Comparison of ENCODE assay signal across 1 cellular context in the genomic region with DNA sequence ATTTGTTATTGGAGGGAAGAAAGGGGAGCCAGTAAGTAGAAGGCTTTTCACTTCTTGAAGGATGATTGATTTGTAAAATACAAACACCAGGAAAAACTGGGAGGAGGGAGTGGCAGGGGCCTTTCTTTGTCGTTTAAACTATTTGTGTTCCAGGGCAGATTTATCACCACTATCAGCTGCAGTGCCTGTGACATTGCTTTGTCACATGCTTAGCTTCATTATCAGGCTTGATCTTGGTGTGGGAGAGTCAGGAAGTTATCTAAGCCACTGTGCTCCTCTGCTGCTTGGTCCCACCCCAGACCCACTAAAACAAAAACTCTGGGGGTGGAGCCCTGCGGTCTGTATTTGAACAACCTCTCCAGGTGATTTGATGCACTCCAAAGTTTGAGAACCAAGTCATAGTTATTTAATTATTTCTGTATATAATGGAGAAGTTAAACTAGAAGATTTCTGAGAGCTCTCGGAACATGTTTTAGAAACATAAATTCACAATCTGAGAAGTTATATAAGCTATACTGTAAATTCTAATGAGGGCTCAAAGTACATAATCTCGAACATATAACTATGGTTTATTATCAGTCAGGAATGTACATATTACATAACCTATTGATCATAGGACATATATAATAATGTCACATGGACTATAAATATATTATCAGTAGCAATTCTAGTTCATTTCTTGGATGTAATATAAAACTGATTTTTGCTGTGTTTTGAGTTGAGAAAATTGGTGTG.
A peak's percentile ranks its signal among the peaks of the same experiment; 100 is the strongest.
TF ChIP-seq lines count a peak whose summit lies in the region.

No MANE protein-coding gene starts in this region.

TF ChIP-seq in HEK293, 187 proteins besides CTCF, POLR2A, EP300 and RAD21 (continued from another document and continues in another):
- TF ChIP-seq, protein P1, sequence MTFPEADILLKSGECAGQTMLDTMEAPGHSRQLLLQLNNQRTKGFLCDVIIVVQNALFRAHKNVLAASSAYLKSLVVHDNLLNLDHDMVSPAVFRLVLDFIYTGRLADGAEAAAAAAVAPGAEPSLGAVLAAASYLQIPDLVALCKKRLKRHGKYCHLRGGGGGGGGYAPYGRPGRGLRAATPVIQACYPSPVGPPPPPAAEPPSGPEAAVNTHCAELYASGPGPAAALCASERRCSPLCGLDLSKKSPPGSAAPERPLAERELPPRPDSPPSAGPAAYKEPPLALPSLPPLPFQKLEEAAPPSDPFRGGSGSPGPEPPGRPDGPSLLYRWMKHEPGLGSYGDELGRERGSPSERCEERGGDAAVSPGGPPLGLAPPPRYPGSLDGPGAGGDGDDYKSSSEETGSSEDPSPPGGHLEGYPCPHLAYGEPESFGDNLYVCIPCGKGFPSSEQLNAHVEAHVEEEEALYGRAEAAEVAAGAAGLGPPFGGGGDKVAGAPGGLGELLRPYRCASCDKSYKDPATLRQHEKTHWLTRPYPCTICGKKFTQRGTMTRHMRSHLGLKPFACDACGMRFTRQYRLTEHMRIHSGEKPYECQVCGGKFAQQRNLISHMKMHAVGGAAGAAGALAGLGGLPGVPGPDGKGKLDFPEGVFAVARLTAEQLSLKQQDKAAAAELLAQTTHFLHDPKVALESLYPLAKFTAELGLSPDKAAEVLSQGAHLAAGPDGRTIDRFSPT (tag by site-specific recombination; IDR thresholded peaks at IDR 0.05), result no peak
- TF ChIP-seq ZXDB (tag by site-specific recombination; IDR thresholded peaks at IDR 0.05) (0 out of 2 replicates have a peak, but pooled peaks have one; percentile 36), ZNF792 (tag by site-specific recombination; IDR thresholded peaks at IDR 0.05) (no peak), ZNF629 (tag by site-specific recombination; IDR thresholded peaks at IDR 0.05) (no peak), HOXD13 (CRISPR knock-in tag; IDR thresholded peaks at IDR 0.05; ENCODE audit: borderline replicate concordance) (no peak), ZNF211 (tag by site-specific recombination; IDR thresholded peaks at IDR 0.05; ENCODE audit: low read depth) (no peak), ZNF670 (tag by site-specific recombination; IDR thresholded peaks at IDR 0.05; ENCODE audit: low read depth) (no peak), ZNF571 (tag by site-specific recombination; IDR thresholded peaks at IDR 0.05) (no peak), TRIM28 (IDR thresholded peaks at IDR 0.05; ENCODE audit: borderline replicate concordance, low read length) (no peak; the same call in 1 of the 2 replicates), EGR2 (tag by site-specific recombination; IDR thresholded peaks at IDR 0.05; ENCODE audit: low read depth) (no peak), ZNF16 (tag by site-specific recombination; IDR thresholded peaks at IDR 0.05; ENCODE audit: low read depth) (no peak), ZBTB21 (tag by site-specific recombination; IDR thresholded peaks at IDR 0.05) (no peak), GLIS1 (tag by site-specific recombination; IDR thresholded peaks at IDR 0.05) (no peak), ZNF423 (tag by site-specific recombination; IDR thresholded peaks at IDR 0.05) (no peak), ZNF174 (tag by site-specific recombination; IDR thresholded peaks at IDR 0.05) (no peak), KLF7 (tag by site-specific recombination; IDR thresholded peaks at IDR 0.05; ENCODE audit: borderline replicate concordance) (no peak), ZNF707 (tag by site-specific recombination; IDR thresholded peaks at IDR 0.05) (no peak), GLI4 (tag by site-specific recombination; IDR thresholded peaks at IDR 0.05) (no peak), ZNF791 (tag by site-specific recombination; IDR thresholded peaks at IDR 0.05) (no peak), ZNF341 (tag by site-specific recombination; IDR thresholded peaks at IDR 0.05; ENCODE audit: low read depth) (no peak), ZFHX2 (tag by site-specific recombination; conservative IDR thresholded peaks at IDR 0.05) (peak; percentile 27; the same call in 1 of the 2 replicates), OSR2 (tag by site-specific recombination; IDR thresholded peaks at IDR 0.05) (peak; percentile 48), ZNF133 (tag by site-specific recombination; IDR thresholded peaks at IDR 0.05) (no peak), ZBTB8A (tag by site-specific recombination; IDR thresholded peaks at IDR 0.05) (no peak), ZNF747 (tag by site-specific recombination; IDR thresholded peaks at IDR 0.05) (no peak), ZNF624 (tag by site-specific recombination; IDR thresholded peaks at IDR 0.05) (no peak), ZNF302 (tag by site-specific recombination; IDR thresholded peaks at IDR 0.05; ENCODE audit: low read depth) (no peak), ZSCAN30 (tag by site-specific recombination; IDR thresholded peaks at IDR 0.05) (no peak), ZNF140 (tag by site-specific recombination; IDR thresholded peaks at IDR 0.05) (no peak), ZNF473 (tag by site-specific recombination; IDR thresholded peaks at IDR 0.05) (no peak), HOXC10 (CRISPR knock-in tag; IDR thresholded peaks at IDR 0.05) (no peak)
- TF ChIP-seq, protein P2, sequence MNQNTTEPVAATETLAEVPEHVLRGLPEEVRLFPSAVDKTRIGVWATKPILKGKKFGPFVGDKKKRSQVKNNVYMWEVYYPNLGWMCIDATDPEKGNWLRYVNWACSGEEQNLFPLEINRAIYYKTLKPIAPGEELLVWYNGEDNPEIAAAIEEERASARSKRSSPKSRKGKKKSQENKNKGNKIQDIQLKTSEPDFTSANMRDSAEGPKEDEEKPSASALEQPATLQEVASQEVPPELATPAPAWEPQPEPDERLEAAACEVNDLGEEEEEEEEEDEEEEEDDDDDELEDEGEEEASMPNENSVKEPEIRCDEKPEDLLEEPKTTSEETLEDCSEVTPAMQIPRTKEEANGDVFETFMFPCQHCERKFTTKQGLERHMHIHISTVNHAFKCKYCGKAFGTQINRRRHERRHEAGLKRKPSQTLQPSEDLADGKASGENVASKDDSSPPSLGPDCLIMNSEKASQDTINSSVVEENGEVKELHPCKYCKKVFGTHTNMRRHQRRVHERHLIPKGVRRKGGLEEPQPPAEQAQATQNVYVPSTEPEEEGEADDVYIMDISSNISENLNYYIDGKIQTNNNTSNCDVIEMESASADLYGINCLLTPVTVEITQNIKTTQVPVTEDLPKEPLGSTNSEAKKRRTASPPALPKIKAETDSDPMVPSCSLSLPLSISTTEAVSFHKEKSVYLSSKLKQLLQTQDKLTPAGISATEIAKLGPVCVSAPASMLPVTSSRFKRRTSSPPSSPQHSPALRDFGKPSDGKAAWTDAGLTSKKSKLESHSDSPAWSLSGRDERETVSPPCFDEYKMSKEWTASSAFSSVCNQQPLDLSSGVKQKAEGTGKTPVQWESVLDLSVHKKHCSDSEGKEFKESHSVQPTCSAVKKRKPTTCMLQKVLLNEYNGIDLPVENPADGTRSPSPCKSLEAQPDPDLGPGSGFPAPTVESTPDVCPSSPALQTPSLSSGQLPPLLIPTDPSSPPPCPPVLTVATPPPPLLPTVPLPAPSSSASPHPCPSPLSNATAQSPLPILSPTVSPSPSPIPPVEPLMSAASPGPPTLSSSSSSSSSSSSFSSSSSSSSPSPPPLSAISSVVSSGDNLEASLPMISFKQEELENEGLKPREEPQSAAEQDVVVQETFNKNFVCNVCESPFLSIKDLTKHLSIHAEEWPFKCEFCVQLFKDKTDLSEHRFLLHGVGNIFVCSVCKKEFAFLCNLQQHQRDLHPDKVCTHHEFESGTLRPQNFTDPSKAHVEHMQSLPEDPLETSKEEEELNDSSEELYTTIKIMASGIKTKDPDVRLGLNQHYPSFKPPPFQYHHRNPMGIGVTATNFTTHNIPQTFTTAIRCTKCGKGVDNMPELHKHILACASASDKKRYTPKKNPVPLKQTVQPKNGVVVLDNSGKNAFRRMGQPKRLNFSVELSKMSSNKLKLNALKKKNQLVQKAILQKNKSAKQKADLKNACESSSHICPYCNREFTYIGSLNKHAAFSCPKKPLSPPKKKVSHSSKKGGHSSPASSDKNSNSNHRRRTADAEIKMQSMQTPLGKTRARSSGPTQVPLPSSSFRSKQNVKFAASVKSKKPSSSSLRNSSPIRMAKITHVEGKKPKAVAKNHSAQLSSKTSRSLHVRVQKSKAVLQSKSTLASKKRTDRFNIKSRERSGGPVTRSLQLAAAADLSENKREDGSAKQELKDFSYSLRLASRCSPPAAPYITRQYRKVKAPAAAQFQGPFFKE (tag by site-specific recombination; IDR thresholded peaks at IDR 0.05; ENCODE audit: borderline replicate concordance), result no peak
- TF ChIP-seq, protein P3, sequence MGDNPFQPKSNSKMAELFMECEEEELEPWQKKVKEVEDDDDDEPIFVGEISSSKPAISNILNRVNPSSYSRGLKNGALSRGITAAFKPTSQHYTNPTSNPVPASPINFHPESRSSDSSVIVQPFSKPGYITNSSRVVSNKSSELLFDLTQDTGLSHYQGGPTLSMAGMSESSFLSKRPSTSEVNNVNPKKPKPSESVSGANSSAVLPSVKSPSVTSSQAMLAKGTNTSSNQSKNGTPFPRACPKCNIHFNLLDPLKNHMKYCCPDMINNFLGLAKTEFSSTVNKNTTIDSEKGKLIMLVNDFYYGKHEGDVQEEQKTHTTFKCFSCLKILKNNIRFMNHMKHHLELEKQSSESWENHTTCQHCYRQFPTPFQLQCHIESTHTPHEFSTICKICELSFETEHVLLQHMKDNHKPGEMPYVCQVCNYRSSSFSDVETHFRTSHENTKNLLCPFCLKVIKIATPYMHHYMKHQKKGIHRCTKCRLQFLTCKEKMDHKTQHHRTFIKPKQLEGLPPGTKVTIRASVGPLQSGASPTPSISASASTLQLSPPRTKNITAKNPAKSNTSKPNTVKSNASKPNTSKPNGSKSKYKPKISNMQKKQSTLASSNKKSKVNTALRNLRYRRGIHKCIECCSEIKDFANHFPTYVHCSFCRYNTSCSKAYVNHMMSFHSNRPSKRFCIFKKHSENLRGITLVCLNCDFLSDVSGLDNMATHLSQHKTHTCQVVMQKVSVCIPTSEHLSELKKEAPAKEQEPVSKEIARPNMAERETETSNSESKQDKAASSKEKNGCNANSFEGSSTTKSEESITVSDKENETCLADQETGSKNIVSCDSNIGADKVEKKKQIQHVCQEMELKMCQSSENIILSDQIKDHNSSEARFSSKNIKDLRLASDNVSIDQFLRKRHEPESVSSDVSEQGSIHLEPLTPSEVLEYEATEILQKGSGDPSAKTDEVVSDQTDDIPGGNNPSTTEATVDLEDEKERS (tag by site-specific recombination; IDR thresholded peaks at IDR 0.05), result no peak
- TF ChIP-seq, protein P4, sequence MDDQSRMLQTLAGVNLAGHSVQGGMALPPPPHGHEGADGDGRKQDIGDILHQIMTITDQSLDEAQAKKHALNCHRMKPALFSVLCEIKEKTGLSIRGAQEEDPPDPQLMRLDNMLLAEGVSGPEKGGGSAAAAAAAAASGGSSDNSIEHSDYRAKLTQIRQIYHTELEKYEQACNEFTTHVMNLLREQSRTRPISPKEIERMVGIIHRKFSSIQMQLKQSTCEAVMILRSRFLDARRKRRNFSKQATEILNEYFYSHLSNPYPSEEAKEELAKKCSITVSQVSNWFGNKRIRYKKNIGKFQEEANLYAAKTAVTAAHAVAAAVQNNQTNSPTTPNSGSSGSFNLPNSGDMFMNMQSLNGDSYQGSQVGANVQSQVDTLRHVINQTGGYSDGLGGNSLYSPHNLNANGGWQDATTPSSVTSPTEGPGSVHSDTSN (CRISPR knock-in tag; IDR thresholded peaks at IDR 0.05), result no peak
- TF ChIP-seq, protein P5, sequence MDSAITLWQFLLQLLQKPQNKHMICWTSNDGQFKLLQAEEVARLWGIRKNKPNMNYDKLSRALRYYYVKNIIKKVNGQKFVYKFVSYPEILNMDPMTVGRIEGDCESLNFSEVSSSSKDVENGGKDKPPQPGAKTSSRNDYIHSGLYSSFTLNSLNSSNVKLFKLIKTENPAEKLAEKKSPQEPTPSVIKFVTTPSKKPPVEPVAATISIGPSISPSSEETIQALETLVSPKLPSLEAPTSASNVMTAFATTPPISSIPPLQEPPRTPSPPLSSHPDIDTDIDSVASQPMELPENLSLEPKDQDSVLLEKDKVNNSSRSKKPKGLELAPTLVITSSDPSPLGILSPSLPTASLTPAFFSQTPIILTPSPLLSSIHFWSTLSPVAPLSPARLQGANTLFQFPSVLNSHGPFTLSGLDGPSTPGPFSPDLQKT (IDR thresholded peaks at IDR 0.05; ENCODE audit: borderline replicate concordance, low read depth, low read length), result no peak
- TF ChIP-seq, protein P6, sequence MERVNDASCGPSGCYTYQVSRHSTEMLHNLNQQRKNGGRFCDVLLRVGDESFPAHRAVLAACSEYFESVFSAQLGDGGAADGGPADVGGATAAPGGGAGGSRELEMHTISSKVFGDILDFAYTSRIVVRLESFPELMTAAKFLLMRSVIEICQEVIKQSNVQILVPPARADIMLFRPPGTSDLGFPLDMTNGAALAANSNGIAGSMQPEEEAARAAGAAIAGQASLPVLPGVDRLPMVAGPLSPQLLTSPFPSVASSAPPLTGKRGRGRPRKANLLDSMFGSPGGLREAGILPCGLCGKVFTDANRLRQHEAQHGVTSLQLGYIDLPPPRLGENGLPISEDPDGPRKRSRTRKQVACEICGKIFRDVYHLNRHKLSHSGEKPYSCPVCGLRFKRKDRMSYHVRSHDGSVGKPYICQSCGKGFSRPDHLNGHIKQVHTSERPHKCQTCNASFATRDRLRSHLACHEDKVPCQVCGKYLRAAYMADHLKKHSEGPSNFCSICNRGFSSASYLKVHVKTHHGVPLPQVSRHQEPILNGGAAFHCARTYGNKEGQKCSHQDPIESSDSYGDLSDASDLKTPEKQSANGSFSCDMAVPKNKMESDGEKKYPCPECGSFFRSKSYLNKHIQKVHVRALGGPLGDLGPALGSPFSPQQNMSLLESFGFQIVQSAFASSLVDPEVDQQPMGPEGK (tag by site-specific recombination; IDR thresholded peaks at IDR 0.05), result peak; percentile 12; the same call in 1 of the 2 replicates
- TF ChIP-seq, protein P7, sequence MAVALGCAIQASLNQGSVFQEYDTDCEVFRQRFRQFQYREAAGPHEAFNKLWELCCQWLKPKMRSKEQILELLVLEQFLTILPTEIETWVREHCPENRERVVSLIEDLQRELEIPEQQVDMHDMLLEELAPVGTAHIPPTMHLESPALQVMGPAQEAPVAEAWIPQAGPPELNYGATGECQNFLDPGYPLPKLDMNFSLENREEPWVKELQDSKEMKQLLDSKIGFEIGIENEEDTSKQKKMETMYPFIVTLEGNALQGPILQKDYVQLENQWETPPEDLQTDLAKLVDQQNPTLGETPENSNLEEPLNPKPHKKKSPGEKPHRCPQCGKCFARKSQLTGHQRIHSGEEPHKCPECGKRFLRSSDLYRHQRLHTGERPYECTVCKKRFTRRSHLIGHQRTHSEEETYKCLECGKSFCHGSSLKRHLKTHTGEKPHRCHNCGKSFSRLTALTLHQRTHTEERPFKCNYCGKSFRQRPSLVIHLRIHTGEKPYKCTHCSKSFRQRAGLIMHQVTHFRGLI (tag by site-specific recombination; IDR thresholded peaks at IDR 0.05), result no peak
- TF ChIP-seq, protein P8, sequence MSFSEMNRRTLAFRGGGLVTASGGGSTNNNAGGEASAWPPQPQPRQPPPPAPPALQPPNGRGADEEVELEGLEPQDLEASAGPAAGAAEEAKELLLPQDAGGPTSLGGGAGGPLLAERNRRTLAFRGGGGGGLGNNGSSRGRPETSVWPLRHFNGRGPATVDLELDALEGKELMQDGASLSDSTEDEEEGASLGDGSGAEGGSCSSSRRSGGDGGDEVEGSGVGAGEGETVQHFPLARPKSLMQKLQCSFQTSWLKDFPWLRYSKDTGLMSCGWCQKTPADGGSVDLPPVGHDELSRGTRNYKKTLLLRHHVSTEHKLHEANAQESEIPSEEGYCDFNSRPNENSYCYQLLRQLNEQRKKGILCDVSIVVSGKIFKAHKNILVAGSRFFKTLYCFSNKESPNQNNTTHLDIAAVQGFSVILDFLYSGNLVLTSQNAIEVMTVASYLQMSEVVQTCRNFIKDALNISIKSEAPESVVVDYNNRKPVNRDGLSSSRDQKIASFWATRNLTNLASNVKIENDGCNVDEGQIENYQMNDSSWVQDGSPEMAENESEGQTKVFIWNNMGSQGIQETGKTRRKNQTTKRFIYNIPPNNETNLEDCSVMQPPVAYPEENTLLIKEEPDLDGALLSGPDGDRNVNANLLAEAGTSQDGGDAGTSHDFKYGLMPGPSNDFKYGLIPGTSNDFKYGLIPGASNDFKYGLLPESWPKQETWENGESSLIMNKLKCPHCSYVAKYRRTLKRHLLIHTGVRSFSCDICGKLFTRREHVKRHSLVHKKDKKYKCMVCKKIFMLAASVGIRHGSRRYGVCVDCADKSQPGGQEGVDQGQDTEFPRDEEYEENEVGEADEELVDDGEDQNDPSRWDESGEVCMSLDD (tag by site-specific recombination; IDR thresholded peaks at IDR 0.05), result no peak
